In genomic region chr2:3388412-3388738, GRCh38 we compare ENCODE assay signal across 1 cellular context.
TF ChIP-seq lines count a peak whose summit lies in the region.

No MANE protein-coding gene starts in this region.

TF ChIP-seq in HepG2, 621 proteins besides CTCF, POLR2A, EP300 and RAD21:
- TF ChIP-seq ZNF441 (CRISPR knock-in tag; IDR thresholded peaks at IDR 0.05; ENCODE audit: borderline replicate concordance) (no peak), ZNF768 (CRISPR knock-in tag; IDR thresholded peaks at IDR 0.05) (0 out of 2 replicates have a peak, but pooled peaks have one; percentile 15), RBFOX2 (IDR thresholded peaks at IDR 0.05; ENCODE audit: low read depth, low read length) (peak; percentile 38; the same call in 1 of the 2 replicates), GMEB1 (CRISPR knock-in tag; IDR thresholded peaks at IDR 0.05; ENCODE audit: borderline replicate concordance) (no peak), MXI1 (IDR thresholded peaks at IDR 0.05; ENCODE audit: borderline replicate concordance, low read depth, low read length) (no peak), AGO2 (optimal IDR thresholded peaks at IDR 0.05; ENCODE audit: low read depth, low read length) (peak; percentile 13), CREB3 (CRISPR knock-in tag; IDR thresholded peaks at IDR 0.05) (no peak), ZNF501 (CRISPR knock-in tag; IDR thresholded peaks at IDR 0.05) (no peak), TRIM24 (CRISPR knock-in tag; IDR thresholded peaks at IDR 0.05) (no peak), SRF (IDR thresholded peaks at IDR 0.05; ENCODE audit: low read depth, low read length) (no peak)
